ENCODE assay signal across 18 cellular contexts in the genomic region with DNA sequence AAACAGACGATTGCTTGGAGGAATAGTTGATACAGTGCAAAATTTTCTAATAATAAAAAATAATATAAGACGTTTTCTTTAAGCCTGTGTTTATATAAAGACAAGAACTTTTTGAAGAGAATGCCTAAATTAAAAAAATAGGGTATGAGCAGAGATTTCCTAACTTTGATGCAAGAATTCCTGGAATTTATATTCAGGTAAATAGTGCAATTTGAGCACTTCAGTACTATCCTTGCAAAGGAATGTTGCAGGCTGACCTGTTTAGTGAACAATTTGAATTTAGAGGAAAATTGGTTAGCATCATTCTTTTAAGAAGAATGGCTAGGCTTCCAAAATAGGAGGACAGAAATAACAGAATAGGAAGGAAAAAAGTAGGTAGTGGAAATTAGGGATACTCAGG.
DNase-seq lines count a peak whose midpoint lies in the region; ATAC-seq and TF ChIP-seq lines count a peak whose summit lies in the region.
"Had no signal": no experiment of that assay in that cellular context is flagged by ENCODE, and none has a peak within 500 bp of the region (broad histone marks: within the 10 kb centered on the region; RNA-seq: fewer than 3 reads in every experiment).

No MANE protein-coding gene starts in this region.

- no peak overlapping the region for H2BK120ac ChIP-seq in mesendoderm (ENCODE audit: low read depth, low read length)

- no TSS peak for BruUV-seq in PC-3 (replicated peaks; lab: Mats Ljungman, UMichigan)

- H3K4me2 ChIP-seq in GM23338 (no peak overlapping the region), PC-3 (ENCODE audit: low read length) (no peak overlapping the region), mesendoderm (ENCODE audit: low read length) (no peak overlapping the region)
- H3K4me2 ChIP-seq: A549; BLaER1 treated with 17β-estradiol and CSF1 and Interleukin-3, amounts not matched to agents 10 nM and 100 nM had no signal

- H3K9ac ChIP-seq in PC-3 (ENCODE audit: low read length) (no peak overlapping the region), mesendoderm (ENCODE audit: low read length) (no peak overlapping the region)
- H3K9ac ChIP-seq: BLaER1 treated with 17β-estradiol and CSF1 and Interleukin-3, amounts not matched to agents 10 nM and 100 nM had no signal

- H2AFZ ChIP-seq in GM23338 (no peak overlapping the region), PC-3 (ENCODE audit: low read length) (no peak overlapping the region)

- no peaks in the 10 kb centered on the region for H3K9me3 Mint-ChIP-seq in GM23338
- H3K9me3 Mint-ChIP-seq in effector memory CD8-positive, alpha-beta T cell: peaks cover 0 to 1% of the 10 kb centered on the region in 2 donors
- H3K9me3 Mint-ChIP-seq: CD8-positive, alpha-beta T cell had no signal

- DNase-seq in GM23338 (ENCODE audit: low spot score): peak; percentile 49
- peak; percentile 11 for DNase-seq in PC-3
- peak; percentile 32 for DNase-seq in mesendoderm
- DNase-seq in HCEC 1CT: no peak
- DNase-seq in effector memory CD8-positive, alpha-beta T cell: no peak
- DNase-seq: AML-193; Caco-2; Calu3; CD4-positive, alpha-beta T cell; CD8-positive, alpha-beta T cell; DMS79 treated with DMSO at 0.1 percent for 48 hours; GDM1 had no signal

- H3K18ac ChIP-seq in mesendoderm (ENCODE audit: low read length): no peak overlapping the region

- H3K4me3 ChIP-seq in GM23338 (no peak overlapping the region), PC-3 (ENCODE audit: low read length) (no peak overlapping the region), mesendoderm (ENCODE audit: low read length) (no peak overlapping the region)
- H3K4me3 ChIP-seq: A549; BLaER1 treated with 17β-estradiol and CSF1 and Interleukin-3, amounts not matched to agents 10 nM and 100 nM; GM12878 had no signal

- H3K56ac ChIP-seq in mesendoderm (ENCODE audit: low read length): no peak overlapping the region

- no CpG with 5 or more reads among the region's 2 CpGs for WGBS in mesendoderm (ENCODE audit: extremely low coverage, insufficient coverage, low lambda C conversion rate)

- H2AK5ac ChIP-seq in mesendoderm (ENCODE audit: low read length): no peak overlapping the region

- H3K79me2 ChIP-seq in GM23338 (replicated peaks; ENCODE audit: insufficient read depth) (no peaks in the 10 kb centered on the region), PC-3 (ENCODE audit: low read length) (no peaks in the 10 kb centered on the region), mesendoderm (ENCODE audit: control insufficient read depth, insufficient read depth, low read length) (no peaks in the 10 kb centered on the region)

- POLR2A ChIA-PET in PC-3 (lab: Charles Lee; ENCODE audit: unreplicated experiment): no interaction called here

- no peak overlapping the region for H3K4me3 Mint-ChIP-seq in GM23338
- H3K4me3 Mint-ChIP-seq in effector memory CD8-positive, alpha-beta T cell: no peak overlapping the region
- H3K4me3 Mint-ChIP-seq: B cell; CD4-positive, alpha-beta T cell; CD8-positive, alpha-beta T cell had no signal

- CTCF ChIA-PET in PC-3 (lab: Charles Lee): no interaction called here

- H3K27ac ChIP-seq in GM23338 (ENCODE audit: low read depth) (no peak overlapping the region), PC-3 (ENCODE audit: low read length) (no peak overlapping the region), mesendoderm (ENCODE audit: low read depth, low read length) (no peak overlapping the region)
- H3K27ac ChIP-seq: 22Rv1; A549; BLaER1 treated with 17β-estradiol and CSF1 and Interleukin-3, amounts not matched to agents 10 nM and 100 nM; C4-2B had no signal

- intact Hi-C loops in PC-3 (cut with micrococcal nuclease): no loop called here

- no peaks in the 10 kb centered on the region for H4K20me1 ChIP-seq in GM23338 (replicated peaks; ENCODE audit: insufficient read depth)
- H4K20me1 ChIP-seq in PC-3 (ENCODE audit: low read length): no peaks in the 10 kb centered on the region
- H4K20me1 ChIP-seq: BLaER1 treated with 17β-estradiol and CSF1 and Interleukin-3, amounts not matched to agents 10 nM and 100 nM had no signal

- peaks cover 10% of the 10 kb centered on the region; the same call in 2 of the 3 replicates for H3K4me1 Mint-ChIP-seq in GM23338
- no peaks in the 10 kb centered on the region for H3K4me1 Mint-ChIP-seq in effector memory CD8-positive, alpha-beta T cell (ENCODE audit: low read depth in 2 of 2)
- H3K4me1 Mint-ChIP-seq: B cell had no signal

- no peak overlapping the region for H3K4ac ChIP-seq in mesendoderm (ENCODE audit: low read depth, low read length)

- H3K27me3 ChIP-seq in GM23338 (ENCODE audit: insufficient read depth): no peaks in the 10 kb centered on the region
- no peaks in the 10 kb centered on the region for H3K27me3 ChIP-seq in PC-3 (ENCODE audit: low read length)
- no peaks in the 10 kb centered on the region for H3K27me3 ChIP-seq in mesendoderm (ENCODE audit: insufficient read depth, low read length, poor library complexity)
- H3K27me3 ChIP-seq: BLaER1 treated with 17β-estradiol and CSF1 and Interleukin-3, amounts not matched to agents 10 nM and 100 nM had no signal

- no peaks in the 10 kb centered on the region for H3K79me1 ChIP-seq in mesendoderm (ENCODE audit: low read length)

- H3K27ac Mint-ChIP-seq in GM23338: no peak overlapping the region
- H3K27ac Mint-ChIP-seq in effector memory CD8-positive, alpha-beta T cell: no peak overlapping the region
- H3K27ac Mint-ChIP-seq: B cell; CD4-positive, alpha-beta T cell; CD8-positive, alpha-beta T cell had no signal

- no peak overlapping the region for H2BK5ac ChIP-seq in mesendoderm (ENCODE audit: low read length)

- H4K8ac ChIP-seq in mesendoderm (ENCODE audit: low read depth, low read length): no peak overlapping the region

- H3K36me3 Mint-ChIP-seq in GM23338 (ENCODE audit: low read depth): no peaks in the 10 kb centered on the region
- H3K36me3 Mint-ChIP-seq in effector memory CD8-positive, alpha-beta T cell (ENCODE audit: insufficient read depth): no peaks in the 10 kb centered on the region
- H3K36me3 Mint-ChIP-seq: CD8-positive, alpha-beta T cell had no signal

- no peaks in the 10 kb centered on the region for H3K36me3 ChIP-seq in GM23338 (ENCODE audit: insufficient read depth)
- no peaks in the 10 kb centered on the region for H3K36me3 ChIP-seq in PC-3 (ENCODE audit: low read depth, low read length)
- H3K36me3 ChIP-seq in mesendoderm (ENCODE audit: control insufficient read depth, insufficient read depth, low read length): no peaks in the 10 kb centered on the region
- H3K36me3 ChIP-seq: BLaER1 treated with 17β-estradiol and CSF1 and Interleukin-3, amounts not matched to agents 10 nM and 100 nM had no signal

- H3K9me2 ChIP-seq in GM23338 (ENCODE audit: insufficient read depth) (no peaks in the 10 kb centered on the region), PC-3 (replicated peaks; ENCODE audit: low read length) (no peaks in the 10 kb centered on the region)

- H3F3A ChIP-seq in GM23338 (replicated peaks; ENCODE audit: low read depth) (no peaks in the 10 kb centered on the region), PC-3 (ENCODE audit: low read length, unreplicated experiment) (no peaks in the 10 kb centered on the region)

- peaks cover 4% of the 10 kb centered on the region; the same call in 1 of the 2 replicates for H3K4me1 ChIP-seq in GM23338 (ENCODE audit: insufficient read depth)
- no peaks in the 10 kb centered on the region for H3K4me1 ChIP-seq in PC-3 (ENCODE audit: insufficient read depth, low read length)
- H3K4me1 ChIP-seq in mesendoderm (ENCODE audit: control insufficient read depth, low read depth, low read length): no peaks in the 10 kb centered on the region
- H3K4me1 ChIP-seq: A549, Caco-2 had no signal

- TF ChIP-seq CTCF in GM23338 (conservative IDR thresholded peaks at IDR 0.05; ENCODE audit: low read depth in 2 of 2) (no peak), PC-3 (conservative IDR thresholded peaks at IDR 0.05; ENCODE audit: low read depth, low read length) (no peak)

- ATAC-seq in GM23338 (no peak), PC-3 (no peak)
- no peak for ATAC-seq in effector memory CD8-positive, alpha-beta T cell (replicated peaks)
- ATAC-seq: A549; CD8-positive, alpha-beta T cell; GM12878 had no signal

- H3K9me3 ChIP-seq in PC-3 (ENCODE audit: low read length): no peaks in the 10 kb centered on the region
- H3K9me3 ChIP-seq: A549; BLaER1 treated with 17β-estradiol and CSF1 and Interleukin-3, amounts not matched to agents 10 nM and 100 nM; Caco-2 had no signal

- H3K23ac ChIP-seq in mesendoderm (ENCODE audit: low read length): no peak overlapping the region

- H2BK15ac ChIP-seq in mesendoderm (replicated peaks; ENCODE audit: low read depth): no peak overlapping the region

- H4K5ac ChIP-seq in mesendoderm (ENCODE audit: low read length): no peak overlapping the region

- H3K27me3 Mint-ChIP-seq in GM23338 (ENCODE audit: insufficient read depth, low read depth, poor library complexity): no peaks in the 10 kb centered on the region
- no peaks in the 10 kb centered on the region for H3K27me3 Mint-ChIP-seq in effector memory CD8-positive, alpha-beta T cell
- H3K27me3 Mint-ChIP-seq: B cell; CD4-positive, alpha-beta T cell had no signal

TF ChIP-seq in GM23338, 12 proteins besides CTCF, POLR2A, EP300 and RAD21 (continues in another document):
- no peak for TF ChIP-seq ZNF114 (CRISPR knock-in tag; IDR thresholded peaks at IDR 0.05)
- TF ChIP-seq POLR2AphosphoS5 (IDR thresholded peaks at IDR 0.05; ENCODE audit: low read depth): no peak
- no peak for TF ChIP-seq ZNF331 (CRISPR knock-in tag; IDR thresholded peaks at IDR 0.05; ENCODE audit: low read depth)
- no peak for TF ChIP-seq EZH2 (IDR thresholded peaks at IDR 0.05; ENCODE audit: low read depth, unreplicated experiment)
- no peak for TF ChIP-seq CREB1 (CRISPR knock-in tag; IDR thresholded peaks at IDR 0.05; ENCODE audit: low read depth)
- TF ChIP-seq, protein P1, sequence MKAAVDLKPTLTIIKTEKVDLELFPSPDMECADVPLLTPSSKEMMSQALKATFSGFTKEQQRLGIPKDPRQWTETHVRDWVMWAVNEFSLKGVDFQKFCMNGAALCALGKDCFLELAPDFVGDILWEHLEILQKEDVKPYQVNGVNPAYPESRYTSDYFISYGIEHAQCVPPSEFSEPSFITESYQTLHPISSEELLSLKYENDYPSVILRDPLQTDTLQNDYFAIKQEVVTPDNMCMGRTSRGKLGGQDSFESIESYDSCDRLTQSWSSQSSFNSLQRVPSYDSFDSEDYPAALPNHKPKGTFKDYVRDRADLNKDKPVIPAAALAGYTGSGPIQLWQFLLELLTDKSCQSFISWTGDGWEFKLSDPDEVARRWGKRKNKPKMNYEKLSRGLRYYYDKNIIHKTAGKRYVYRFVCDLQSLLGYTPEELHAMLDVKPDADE (IDR thresholded peaks at IDR 0.05): no peak
- no peak for TF ChIP-seq STAT1 (IDR thresholded peaks at IDR 0.05; ENCODE audit: unreplicated experiment)
- TF ChIP-seq JUNB (IDR thresholded peaks at IDR 0.05; ENCODE audit: unreplicated experiment): no peak
- TF ChIP-seq EZH2phosphoT487 (IDR thresholded peaks at IDR 0.05; ENCODE audit: unreplicated experiment): no peak
- no peak for TF ChIP-seq NANOG (IDR thresholded peaks at IDR 0.05; ENCODE audit: borderline replicate concordance)

Comparison
In these comparisons a context has a peak if more than half of its experiments do, and no peak if none do; other contexts are left out.
1. DNase-seq: peak in GM23338 (single experiment), PC-3 (single experiment) and mesendoderm (single experiment); none in HCEC 1CT (single experiment) and effector memory CD8-positive, alpha-beta T cell (0 of 3).